In genomic region chr7:26686448-26686981, GRCh38 we compare ENCODE assay signal across 8 cellular contexts.
DNase-seq lines count a peak whose midpoint lies in the region; ATAC-seq and TF ChIP-seq lines count a peak whose summit lies in the region.

No MANE protein-coding gene starts in this region.

- TF ChIP-seq CTCF in AG09319 (IDR thresholded peaks at IDR 0.05; ENCODE audit: low read depth, low read length) (peak; percentile 47), GM23338 (conservative IDR thresholded peaks at IDR 0.05; ENCODE audit: low read depth in 2 of 2) (peak; percentile 49 to 94; a peak in 3 of 4 replicates), brain microvascular endothelial cell (IDR thresholded peaks at IDR 0.05; ENCODE audit: low read depth, low read length, missing control alignments) (peak; percentile 62), left lung (IDR thresholded peaks at IDR 0.05) (peak; percentile 47 to 74)

- no peaks in the 10 kb centered on the region for H4K20me1 ChIP-seq in GM23338 (replicated peaks; ENCODE audit: insufficient read depth)

- H3K4me3 ChIP-seq in GM23338: peak overlapping the region; percentile 23; the same call in 1 of the 2 replicates
- H3K4me3 ChIP-seq in brain microvascular endothelial cell (ENCODE audit: low read depth, low read length): no peak overlapping the region
- no peak overlapping the region for H3K4me3 ChIP-seq in left lung

- in situ Hi-C loops in brain microvascular endothelial cell (cut with HindIII; ENCODE audit: low pct_ligation_motif_present, low sequenced_read_pairs): no loop called here

- 0 out of 3 replicates have a peak overlapping the region, but pooled peaks have one; percentile 16 for H3K4me3 Mint-ChIP-seq in GM23338
- H3K4me3 Mint-ChIP-seq in activated T-helper 1 cell treated with anti-CD3 and anti-CD28 coated beads, Interleukin-12 subunit alpha, Interleukin-12 subunit beta, Interleukin-2, Interleukin-4 antibody, amounts not matched to agents 30 ng/mL and 10 ng/mL and 1 ng/mL, durations not matched to agents 14 hours and 24 hours and 36 hours: no peak overlapping the region

- H3K4me1 ChIP-seq in GM23338 (ENCODE audit: insufficient read depth) (peaks cover 14% of the 10 kb centered on the region), left lung (peaks cover 6 to 49% of the 10 kb centered on the region in 2 donors)

- H3K27ac ChIP-seq in GM23338 (ENCODE audit: low read depth) (no peak overlapping the region), brain microvascular endothelial cell (no peak overlapping the region), left lung (peak overlapping the region in 1 of 2 donors; percentile 27)

- H3K79me2 ChIP-seq in GM23338 (replicated peaks; ENCODE audit: insufficient read depth): no peaks in the 10 kb centered on the region

- no peaks in the 10 kb centered on the region for H3K9me2 ChIP-seq in GM23338 (ENCODE audit: insufficient read depth)

- H3K27ac Mint-ChIP-seq in GM23338: 0 out of 2 replicates have a peak overlapping the region, but pooled peaks have one; percentile 59
- no peak overlapping the region for H3K27ac Mint-ChIP-seq in activated T-helper 1 cell treated with anti-CD3 and anti-CD28 coated beads, Interleukin-12 subunit alpha, Interleukin-12 subunit beta, Interleukin-2, Interleukin-4 antibody, amounts not matched to agents 30 ng/mL and 10 ng/mL and 1 ng/mL, durations not matched to agents 14 hours and 24 hours and 36 hours

- H3K27me3 ChIP-seq in GM23338 (ENCODE audit: insufficient read depth): no peaks in the 10 kb centered on the region
- H3K27me3 ChIP-seq in brain microvascular endothelial cell (replicated peaks): no peaks in the 10 kb centered on the region
- H3K27me3 ChIP-seq in left lung: no peaks in the 10 kb centered on the region

- ATAC-seq in GM23338: peak; percentile 94
- ATAC-seq in left lung: peak; percentile 80
- no peak for ATAC-seq in HG02623 (IDR thresholded peaks at IDR 0.05; ENCODE audit: unreplicated experiment)
- no peak for ATAC-seq in HG02588 (IDR thresholded peaks at IDR 0.05; ENCODE audit: unreplicated experiment)

- DNase-seq in AG09319 (ENCODE audit: extremely low read depth, low read depth) (no peak), GM23338 (ENCODE audit: low spot score) (peak; percentile 76), NCI-H446 treated with DMSO at 0.1 percent for 48 hours (lab: John Stamatoyannopoulos, UW) (peak; percentile 76), brain microvascular endothelial cell (no peak), left lung (peak in 1 of 2 donors; percentile 61)
- DNase-seq in activated T-helper 1 cell treated with anti-CD3 and anti-CD28 coated beads, Interleukin-12 subunit alpha, Interleukin-12 subunit beta, Interleukin-2, Interleukin-4 antibody, amounts not matched to agents 30 ng/mL and 10 ng/mL and 1 ng/mL, durations not matched to agents 14 hours and 24 hours and 36 hours (ENCODE audit: low spot score): no peak

- H3K4me1 Mint-ChIP-seq in GM23338: peaks cover 13% of the 10 kb centered on the region
- no peaks in the 10 kb centered on the region for H3K4me1 Mint-ChIP-seq in activated T-helper 1 cell treated with anti-CD3 and anti-CD28 coated beads, Interleukin-12 subunit alpha, Interleukin-12 subunit beta, Interleukin-2, Interleukin-4 antibody, amounts not matched to agents 30 ng/mL and 10 ng/mL and 1 ng/mL, durations not matched to agents 14 hours and 24 hours and 36 hours (ENCODE audit: low read depth)

- H2AFZ ChIP-seq in GM23338: no peak overlapping the region; the same call in 1 of the 2 replicates

- H3K36me3 Mint-ChIP-seq in GM23338 (ENCODE audit: low read depth): no peaks in the 10 kb centered on the region
- no peaks in the 10 kb centered on the region for H3K36me3 Mint-ChIP-seq in activated T-helper 1 cell treated with anti-CD3 and anti-CD28 coated beads, Interleukin-12 subunit alpha, Interleukin-12 subunit beta, Interleukin-2, Interleukin-4 antibody, amounts not matched to agents 30 ng/mL and 10 ng/mL and 1 ng/mL, durations not matched to agents 14 hours and 24 hours and 36 hours (ENCODE audit: low read depth)

- peak overlapping the region; percentile 18 for H3K4me2 ChIP-seq in GM23338

- no peaks in the 10 kb centered on the region for H3K9me3 Mint-ChIP-seq in GM23338
- no peaks in the 10 kb centered on the region for H3K9me3 Mint-ChIP-seq in activated T-helper 1 cell treated with anti-CD3 and anti-CD28 coated beads, Interleukin-12 subunit alpha, Interleukin-12 subunit beta, Interleukin-2, Interleukin-4 antibody, amounts not matched to agents 30 ng/mL and 10 ng/mL and 1 ng/mL, durations not matched to agents 14 hours and 24 hours and 36 hours

- H3F3A ChIP-seq in GM23338 (replicated peaks; ENCODE audit: low read depth): no peaks in the 10 kb centered on the region

- no peaks in the 10 kb centered on the region for H3K9me3 ChIP-seq in left lung

- intact Hi-C loops in left lung (cut with DNase I): no loop called here
- intact Hi-C loops in activated T-helper 1 cell treated with anti-CD3 and anti-CD28 coated beads, Interleukin-12 subunit alpha, Interleukin-12 subunit beta, Interleukin-2, Interleukin-4 antibody, amounts not matched to agents 30 ng/mL and 10 ng/mL and 1 ng/mL, durations not matched to agents 14 hours and 24 hours and 36 hours (cut with micrococcal nuclease): loop anchor here (1.0 kb wide), 1 partner anchor 475 kb away; no protein-coding TSS in a partner anchor

- H3K36me3 ChIP-seq in GM23338 (ENCODE audit: insufficient read depth) (no peaks in the 10 kb centered on the region), brain microvascular endothelial cell (replicated peaks) (no peaks in the 10 kb centered on the region), left lung (peaks cover 0 to 5% of the 10 kb centered on the region in 2 donors)

- peaks cover 2% of the 10 kb centered on the region for H3K27me3 Mint-ChIP-seq in GM23338 (ENCODE audit: insufficient read depth, low read depth, poor library complexity)
- peaks cover 15% of the 10 kb centered on the region for H3K27me3 Mint-ChIP-seq in activated T-helper 1 cell treated with anti-CD3 and anti-CD28 coated beads, Interleukin-12 subunit alpha, Interleukin-12 subunit beta, Interleukin-2, Interleukin-4 antibody, amounts not matched to agents 30 ng/mL and 10 ng/mL and 1 ng/mL, durations not matched to agents 14 hours and 24 hours and 36 hours (ENCODE audit: insufficient read depth)

TF ChIP-seq in GM23338, 12 proteins besides CTCF, POLR2A, EP300 and RAD21:
- no peak for TF ChIP-seq REST (IDR thresholded peaks at IDR 0.05; ENCODE audit: unreplicated experiment)
- peak; percentile 54 for TF ChIP-seq CREB1 (CRISPR knock-in tag; IDR thresholded peaks at IDR 0.05; ENCODE audit: low read depth)
- no peak for TF ChIP-seq EZH2 (IDR thresholded peaks at IDR 0.05; ENCODE audit: low read depth, unreplicated experiment)
TF ChIP-seq in GM23338: peak in this region for 1.

Comparison
In these comparisons a context has a peak if more than half of its experiments do, and no peak if none do; other contexts are left out.
1. DNase-seq: peak in GM23338 (single experiment) and NCI-H446 treated with DMSO at 0.1 percent for 48 hours (single experiment); none in AG09319 (single experiment), brain microvascular endothelial cell (single experiment) and activated T-helper 1 cell treated with anti-CD3 and anti-CD28 coated beads, Interleukin-12 subunit alpha, Interleukin-12 subunit beta, Interleukin-2, Interleukin-4 antibody, amounts not matched to agents 30 ng/mL and 10 ng/mL and 1 ng/mL, durations not matched to agents 14 hours and 24 hours and 36 hours (single experiment).
2. ATAC-seq: peak in GM23338 (single experiment) and left lung (single experiment); none in HG02623 (single experiment) and HG02588 (single experiment).
3. Peak in every context shown above with its lines, with median percentiles within 50 percentile points of each other: CTCF ChIP-seq.